12 cellular contexts compared by ENCODE assay signal in the genomic region with DNA sequence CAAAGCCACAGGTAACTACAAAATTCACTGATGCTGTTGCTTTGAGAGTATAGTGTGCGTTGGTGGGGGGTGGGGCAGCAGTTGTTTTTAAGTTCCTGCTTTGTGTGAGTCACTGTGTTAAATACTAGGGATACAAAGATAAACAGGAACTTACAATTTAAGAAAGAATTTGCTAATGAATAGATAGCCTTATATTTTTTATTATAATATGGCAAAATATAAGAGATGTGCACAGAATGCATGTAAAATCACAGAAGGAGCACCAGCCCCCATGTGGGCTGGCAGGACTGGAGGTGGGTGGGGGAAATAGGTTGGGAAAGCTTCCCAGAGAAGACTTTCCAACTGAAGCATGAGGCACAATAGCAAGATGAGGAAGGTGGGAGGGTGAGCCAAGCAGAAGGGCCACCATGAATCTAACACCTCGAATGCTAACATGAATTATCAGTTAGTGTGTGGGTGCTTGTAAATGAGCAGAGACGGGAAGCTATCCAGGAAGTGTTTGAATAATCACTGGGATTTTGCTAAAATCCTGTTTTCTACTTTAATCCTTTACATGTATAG. TPM values are rescaled to one million over a fixed set of nuclear protein-coding genes. Genes with fewer than 3 reads are reported as not detected.
DNase-seq lines count a peak whose midpoint lies in the region; ATAC-seq and TF ChIP-seq lines count a peak whose summit lies in the region.
"Had no signal": no experiment of that assay in that cellular context is flagged by ENCODE, and none has a peak within 500 bp of the region (broad histone marks: within the 10 kb centered on the region; RNA-seq: fewer than 3 reads in every experiment).

No MANE protein-coding gene starts in this region.

- intact Hi-C loops in A673 (cut with micrococcal nuclease; ENCODE audit: unreplicated experiment) = loop anchor here (2.0 to 5.0 kb wide), 3 partner anchors 137 to 421 kb away; no protein-coding TSS in a partner anchor
- intact Hi-C loops in IMR-90 (cut with micrococcal nuclease) = loop anchor here (5.0 kb wide), 1 partner anchor 999 kb away; no protein-coding TSS in a partner anchor
- intact Hi-C loops in left colon (cut with DNase I, micrococcal nuclease) = loop anchor here in 1 of 2 donors (5.0 kb wide), 1 partner anchor 134 kb away; no protein-coding TSS in a partner anchor

- dilution Hi-C loops in IMR-90 (cut with HindIII; ENCODE audit: low sequenced_read_pairs, unreplicated experiment) = no loop called here

- H2BK120ac ChIP-seq in IMR-90 (ENCODE audit: low read depth, low read length) = peak overlapping the region; percentile 62

- no peak overlapping the region for H3K4me3 Mint-ChIP-seq in activated CD4-positive, alpha-beta memory T cell treated with anti-CD3 and anti-CD28 coated beads, Interleukin-2, amount 10 ng/mL, durations not matched to agents 7 days and 5 days
- H3K4me3 Mint-ChIP-seq: stimulated activated memory B cell treated with anti-CD40 and anti-IgM and Interleukin-4, amounts not matched to agents 10 μg/mL and 1 μg/mL and 100 μg/mL, for 72 hours had no signal

- H3K36me3 ChIP-seq in A673 (ENCODE audit: insufficient read depth, low read length, poor library complexity, severe bottlenecking) (peaks cover 39% of the 10 kb centered on the region), IMR-90 (ENCODE audit: control insufficient read depth, insufficient read depth, low read length) (no peaks in the 10 kb centered on the region), brain microvascular endothelial cell (replicated peaks) (no peaks in the 10 kb centered on the region)

- peak overlapping the region; percentile 68 for H3K4ac ChIP-seq in IMR-90 (ENCODE audit: low read depth, low read length)

- H3K27me3 ChIP-seq in A673 (replicated peaks; ENCODE audit: insufficient read depth, low read depth, low read length, poor library complexity) (no peaks in the 10 kb centered on the region), IMR-90 (ENCODE audit: control insufficient read depth, insufficient read depth, low read length) (no peaks in the 10 kb centered on the region), brain microvascular endothelial cell (replicated peaks) (no peaks in the 10 kb centered on the region)
- H3K27me3 ChIP-seq: ascending aorta had no signal

- POLR2A ChIA-PET in A673 (lab: Charles Lee; ENCODE audit: low non-redundant PET) = no interaction called here
- POLR2A ChIA-PET in IMR-90 (lab: Charles Lee; ENCODE audit: unreplicated experiment) = no interaction called here
- POLR2A ChIA-PET in activated CD4-positive, alpha-beta memory T cell treated with anti-CD3 and anti-CD28 coated beads, Interleukin-2, amount 10 ng/mL, durations not matched to agents 7 days and 5 days (lab: Charles Lee) = no interaction called here

- peak overlapping the region; percentile 9 for H2AFZ ChIP-seq in IMR-90 (replicated peaks; ENCODE audit: low read length, poor library complexity)

- no peak overlapping the region for H2AK9ac ChIP-seq in IMR-90 (replicated peaks; ENCODE audit: low read depth, low read length, poor library complexity)

- TF ChIP-seq POLR2A in IMR-90 (IDR thresholded peaks at IDR 0.05; ENCODE audit: low read depth, low read length) = no peak

- H2BK15ac ChIP-seq in IMR-90 (ENCODE audit: low read depth, low read length) = peak overlapping the region; percentile 25; the same call in 1 of the 3 replicates

- H3K4me3 ChIP-seq in A673 (ENCODE audit: low read depth, low read length, poor library complexity, severe bottlenecking) (no peak overlapping the region), IMR-90 (ENCODE audit: insufficient read depth, low read depth, low read length) (no peak overlapping the region), brain microvascular endothelial cell (ENCODE audit: low read depth, low read length) (no peak overlapping the region)
- H3K4me3 ChIP-seq: ascending aorta had no signal

- H3K27me3 Mint-ChIP-seq in activated CD4-positive, alpha-beta memory T cell treated with anti-CD3 and anti-CD28 coated beads, Interleukin-2, amount 10 ng/mL, durations not matched to agents 7 days and 5 days = peaks cover 3% of the 10 kb centered on the region
- H3K27me3 Mint-ChIP-seq: stimulated activated memory B cell treated with anti-CD40 and anti-IgM and Interleukin-4, amounts not matched to agents 10 μg/mL and 1 μg/mL and 100 μg/mL, for 72 hours had no signal

- CTCF ChIA-PET in A673 (lab: Charles Lee) = no interaction called here
- CTCF ChIA-PET in IMR-90 (lab: Yijun Ruan, JAX) = no interaction called here
- CTCF ChIA-PET in activated CD4-positive, alpha-beta memory T cell treated with anti-CD3 and anti-CD28 coated beads, Interleukin-2, amount 10 ng/mL, durations not matched to agents 7 days and 5 days (lab: Charles Lee) = interaction anchor here (1.2 kb wide), 1 partner anchor 135 kb away, joined by 5 read pairs; no protein-coding TSS in a partner anchor

- peaks cover 10% of the 10 kb centered on the region for H3K4me1 Mint-ChIP-seq in activated CD4-positive, alpha-beta memory T cell treated with anti-CD3 and anti-CD28 coated beads, Interleukin-2, amount 10 ng/mL, durations not matched to agents 7 days and 5 days
- H3K4me1 Mint-ChIP-seq: stimulated activated memory B cell treated with anti-CD40 and anti-IgM and Interleukin-4, amounts not matched to agents 10 μg/mL and 1 μg/mL and 100 μg/mL, for 72 hours had no signal

- no peak overlapping the region for H3K9ac ChIP-seq in IMR-90 (ENCODE audit: low read depth, low read length)

- TF ChIP-seq RAD21 in IMR-90 (IDR thresholded peaks at IDR 0.05; ENCODE audit: low read length) = no peak

- no peak overlapping the region for H3K27ac Mint-ChIP-seq in activated CD4-positive, alpha-beta memory T cell treated with anti-CD3 and anti-CD28 coated beads, Interleukin-2, amount 10 ng/mL, durations not matched to agents 7 days and 5 days
- H3K27ac Mint-ChIP-seq: stimulated activated memory B cell treated with anti-CD40 and anti-IgM and Interleukin-4, amounts not matched to agents 10 μg/mL and 1 μg/mL and 100 μg/mL, for 72 hours had no signal

- H3K36me3 Mint-ChIP-seq in activated CD4-positive, alpha-beta memory T cell treated with anti-CD3 and anti-CD28 coated beads, Interleukin-2, amount 10 ng/mL, durations not matched to agents 7 days and 5 days (ENCODE audit: low read depth) = no peaks in the 10 kb centered on the region
- H3K36me3 Mint-ChIP-seq: stimulated activated memory B cell treated with anti-CD40 and anti-IgM and Interleukin-4, amounts not matched to agents 10 μg/mL and 1 μg/mL and 100 μg/mL, for 72 hours had no signal

- peaks cover 14% of the 10 kb centered on the region; the same call in 1 of the 2 replicates for H3K9me1 ChIP-seq in IMR-90 (ENCODE audit: insufficient read depth, low read length)

- peaks cover 30% of the 10 kb centered on the region for H3K4me1 ChIP-seq in A673 (ENCODE audit: insufficient read depth, low read length, poor library complexity, severe bottlenecking)
- peaks cover 15% of the 10 kb centered on the region for H3K4me1 ChIP-seq in IMR-90 (ENCODE audit: control insufficient read depth, insufficient read depth, low read length)

- no peak overlapping the region for H4K5ac ChIP-seq in IMR-90 (ENCODE audit: low read depth, low read length)

- TF ChIP-seq CTCF in A673 (conservative IDR thresholded peaks at IDR 0.05; ENCODE audit: low read depth, low read length) (no peak), IMR-90 (conservative IDR thresholded peaks at IDR 0.05; ENCODE audit: low read depth, low read length) (no peak), brain microvascular endothelial cell (IDR thresholded peaks at IDR 0.05; ENCODE audit: low read depth, low read length, missing control alignments) (no peak)

- H3K23ac ChIP-seq in IMR-90 (ENCODE audit: low read depth, low read length) = no peak overlapping the region

- peak; percentile 31 for ATAC-seq in IMR-90 (ENCODE audit: low read depth)
- peak; percentile 35 for ATAC-seq in left colon
- ATAC-seq in HG02642 (IDR thresholded peaks at IDR 0.05; ENCODE audit: poor library complexity, unreplicated experiment) = no peak
- ATAC-seq: stimulated activated memory B cell treated with anti-CD40 and anti-IgM and Interleukin-4, amounts not matched to agents 10 μg/mL and 1 μg/mL and 100 μg/mL, for 72 hours had no signal

- H3K4me2 ChIP-seq in IMR-90 (ENCODE audit: low read depth, low read length) = no peak overlapping the region

- H2BK5ac ChIP-seq in IMR-90 (ENCODE audit: low read depth, low read length, poor library complexity, severe bottlenecking) = no peak overlapping the region

- H3K9me3 Mint-ChIP-seq in activated CD4-positive, alpha-beta memory T cell treated with anti-CD3 and anti-CD28 coated beads, Interleukin-2, amount 10 ng/mL, durations not matched to agents 7 days and 5 days = no peaks in the 10 kb centered on the region
- H3K9me3 Mint-ChIP-seq: stimulated activated memory B cell treated with anti-CD40 and anti-IgM and Interleukin-4, amounts not matched to agents 10 μg/mL and 1 μg/mL and 100 μg/mL, for 72 hours had no signal

- no peak overlapping the region for H2AK5ac ChIP-seq in IMR-90 (ENCODE audit: low read depth, low read length)

- no peak overlapping the region for H3K14ac ChIP-seq in IMR-90 (replicated peaks; ENCODE audit: low read depth, low read length)

- H2BK20ac ChIP-seq in IMR-90 (ENCODE audit: low read depth, low read length) = peak overlapping the region; percentile 57; the same call in 1 of the 2 replicates

- H3K27ac ChIP-seq in A673 (ENCODE audit: low read depth, low read length, poor library complexity, severe bottlenecking) = peak overlapping the region; percentile 52
- no peak overlapping the region for H3K27ac ChIP-seq in IMR-90 (ENCODE audit: insufficient read depth, low read length)
- no peak overlapping the region for H3K27ac ChIP-seq in brain microvascular endothelial cell

- WGBS in IMR-90 (ENCODE audit: extremely low coverage in 2 of 2, insufficient read length in 1 of 2), 2 experiments = no CpG with 5 or more reads among the region's 3 CpGs

- H3K9me3 ChIP-seq in A673 (ENCODE audit: low read depth, low read length, poor library complexity, severe bottlenecking) (no peaks in the 10 kb centered on the region), IMR-90 (ENCODE audit: control insufficient read depth, insufficient read depth, low read length) (no peaks in the 10 kb centered on the region)
- H3K9me3 ChIP-seq: ascending aorta had no signal

- H4K8ac ChIP-seq in IMR-90 (ENCODE audit: low read depth in 2 of 2, low read length in 2 of 2) = peak overlapping the region; percentile 37 to 39; a peak in 1 of 4 replicates

- H3K79me1 ChIP-seq in IMR-90 (ENCODE audit: low read depth in 1 of 2, low read length in 2 of 2) = no peaks in the 10 kb centered on the region

- no peak overlapping the region for H3K56ac ChIP-seq in IMR-90 (ENCODE audit: extremely low read depth, insufficient read depth, low read length)

- BruUV-seq in A673 (replicated peaks; lab: Mats Ljungman, UMichigan) (no TSS peak), IMR-90 (replicated peaks; lab: Mats Ljungman, UMichigan) (no TSS peak)

- H4K91ac ChIP-seq in IMR-90 (ENCODE audit: insufficient read depth, low read depth, low read length) = peak overlapping the region; percentile 68

- no peak overlapping the region for H3K18ac ChIP-seq in IMR-90 (ENCODE audit: low read depth, low read length)

- in situ Hi-C loops in IMR-90 (cut with MboI; ENCODE audit: low sequenced_read_pairs) (no loop called here), brain microvascular endothelial cell (cut with HindIII; ENCODE audit: low pct_ligation_motif_present, low sequenced_read_pairs) (no loop called here)

- no peaks in the 10 kb centered on the region for H4K20me1 ChIP-seq in IMR-90 (ENCODE audit: insufficient read depth, low read length)

- DNase-seq in A673 (ENCODE audit: low spot score) (peak; percentile 65), IMR-90 (peak; percentile 46), brain microvascular endothelial cell (peak; percentile 43), left colon (peak in 1 of 2 donors; percentile 32), cerebellar cortex (ENCODE audit: low spot score) (no peak), germinal center (ENCODE audit: low spot score) (no peak)
- no peak for DNase-seq in activated CD4-positive, alpha-beta memory T cell treated with anti-CD3 and anti-CD28 coated beads, Interleukin-2, amount 10 ng/mL, durations not matched to agents 7 days and 5 days
- DNase-seq: DMS79; stimulated activated CD4-positive, alpha-beta T cell treated with anti-CD3 and anti-CD28 coated beads, Interleukin-2, amount 100 ng/mL, for 48 hours had no signal

RNA-seq across cellular contexts. Expression of a gene that starts 57.1 kb away (rescaled TPM):
- total RNA-seq in A673 (2021) (34.1 and 36.5 TPM in 2 replicates), IMR-90 (2012; rRNA removed) (6.1 and 6.7 TPM in 2 replicates), left colon (10 to 100 TPM; 47.3 to 58.0 TPM)
- polyA plus RNA-seq in IMR-90 (2012; rRNA removed) = 3.4 and 3.7 TPM in 2 replicates
- polyA plus RNA-seq in IMR-90 (2012; cell fraction: cytosol; rRNA removed) = 0.91 and 1.2 TPM in 2 replicates
- polyA plus RNA-seq in IMR-90 (2012; cell fraction: nucleus; rRNA removed; ENCODE audit: low replicate concordance) = 0.79 and 8.1 TPM in 2 replicates
- 1 to 10 TPM; 1.6 to 1.8 TPM for total RNA-seq in activated CD4-positive, alpha-beta memory T cell treated with anti-CD3 and anti-CD28 coated beads, Interleukin-2, amount 10 ng/mL, durations not matched to agents 7 days and 5 days

Comparison
In these comparisons a context has a peak if more than half of its experiments do, and no peak if none do; other contexts are left out.
1. DNase-seq: peak in A673 (single experiment), IMR-90 (single experiment) and brain microvascular endothelial cell (single experiment); none in activated CD4-positive, alpha-beta memory T cell treated with anti-CD3 and anti-CD28 coated beads, Interleukin-2, amount 10 ng/mL, durations not matched to agents 7 days and 5 days (single experiment), cerebellar cortex (single experiment) and germinal center (single experiment).